In genomic region chr1:40096646-40096976, GRCh38 we compare ENCODE assay signal across 8 cellular contexts. TPM values are rescaled to one million over a fixed set of nuclear protein-coding genes. Genes with fewer than 3 reads are reported as not detected.
A peak's percentile ranks its signal among the peaks of the same experiment; 100 is the strongest.
DNase-seq lines count a peak whose midpoint lies in the region; ATAC-seq and TF ChIP-seq lines count a peak whose summit lies in the region.

No MANE protein-coding gene starts in this region.

- no peaks in the 10 kb centered on the region for H3K36me3 ChIP-seq in IMR-90 (ENCODE audit: control insufficient read depth, insufficient read depth, low read length)

- peak overlapping the region; percentile 85 for H3K9ac ChIP-seq in IMR-90 (ENCODE audit: low read depth, low read length)

- peak overlapping the region; percentile 69; the same call in 1 of the 2 replicates for H3K27ac ChIP-seq in IMR-90 (ENCODE audit: insufficient read depth, low read length)

- H3K27me3 ChIP-seq in IMR-90 (ENCODE audit: control insufficient read depth, insufficient read depth, low read length) (no peaks in the 10 kb centered on the region), mononuclear cell (ENCODE audit: insufficient read depth, low read length) (no peaks in the 10 kb centered on the region)

- TF ChIP-seq POLR2A in IMR-90 (IDR thresholded peaks at IDR 0.05; ENCODE audit: low read depth, low read length): no peak

- peaks cover 27 to 34% of the 10 kb centered on the region in 2 experiments for H3K79me1 ChIP-seq in IMR-90 (ENCODE audit: low read depth in 1 of 2, low read length in 2 of 2)

- no TSS peak for BruUV-seq in IMR-90 (replicated peaks; lab: Mats Ljungman, UMichigan)

- CTCF ChIA-PET in IMR-90 (lab: Yijun Ruan, JAX): no interaction called here

- H3K9me1 ChIP-seq in IMR-90 (ENCODE audit: insufficient read depth, low read length): peaks cover 14% of the 10 kb centered on the region

- in situ Hi-C loops in IMR-90 (cut with MboI; ENCODE audit: low sequenced_read_pairs): no loop called here

- dilution Hi-C loops in IMR-90 (cut with HindIII; ENCODE audit: low sequenced_read_pairs, unreplicated experiment): no loop called here

- 0% methylated on average over 3 of the region's 9 CpGs; no CpG with 5 or more reads in 1 of the 2 experiments for WGBS in IMR-90 (ENCODE audit: extremely low coverage in 2 of 2, insufficient read length in 1 of 2), 2 experiments

- peak overlapping the region; percentile 91 for H3K4me3 Mint-ChIP-seq in chondrocyte (ENCODE audit: unreplicated experiment)

- peak overlapping the region; percentile 52 to 97 for H4K8ac ChIP-seq in IMR-90 (ENCODE audit: low read depth in 2 of 2, low read length in 2 of 2)

- no peak for TF ChIP-seq RAD21 in IMR-90 (IDR thresholded peaks at IDR 0.05; ENCODE audit: low read length)

- peak overlapping the region; percentile 84 for H2BK120ac ChIP-seq in IMR-90 (ENCODE audit: low read depth, low read length)

- peak overlapping the region; percentile 98 for H2AFZ ChIP-seq in IMR-90 (replicated peaks; ENCODE audit: low read length, poor library complexity)

- H3K4me1 ChIP-seq in IMR-90 (ENCODE audit: control insufficient read depth, insufficient read depth, low read length) (peaks cover 4% of the 10 kb centered on the region; the same call in 1 of the 2 replicates), mononuclear cell (ENCODE audit: insufficient read depth, low read length) (peaks cover 54% of the 10 kb centered on the region)

- H3K18ac ChIP-seq in IMR-90 (ENCODE audit: low read depth, low read length): peak overlapping the region; percentile 64; the same call in 1 of the 2 replicates

- H3K14ac ChIP-seq in IMR-90 (replicated peaks; ENCODE audit: low read depth, low read length): peak overlapping the region; percentile 95

- H3K36me3 Mint-ChIP-seq in chondrocyte (ENCODE audit: low read depth): no peaks in the 10 kb centered on the region

- H3K4ac ChIP-seq in IMR-90 (ENCODE audit: low read depth, low read length): peak overlapping the region; percentile 89

- no peak overlapping the region for H2BK20ac ChIP-seq in IMR-90 (ENCODE audit: low read depth, low read length)

- peak; percentile 7 for ATAC-seq in GM21360 (IDR thresholded peaks at IDR 0.05; ENCODE audit: unreplicated experiment)
- peak; percentile 21 for ATAC-seq in IMR-90 (ENCODE audit: low read depth)

- peak overlapping the region; percentile 85 for H4K5ac ChIP-seq in IMR-90 (ENCODE audit: low read depth, low read length)

- no peaks in the 10 kb centered on the region for H3K9me3 Mint-ChIP-seq in chondrocyte (ENCODE audit: low read depth)

- H2BK5ac ChIP-seq in IMR-90 (ENCODE audit: low read depth, low read length, poor library complexity, severe bottlenecking): no peak overlapping the region

- DNase-seq in IMR-90: no peak
- DNase-seq in chondrocyte (ENCODE audit: low spot score): no peak
- DNase-seq in NCI-H526 treated with DMSO at 0.1 percent for 48 hours (lab: John Stamatoyannopoulos, UW): no peak
- DNase-seq in stimulated activated naive CD4-positive, alpha-beta T cell treated with Interleukin-2 at 50 U/mL for 16 hours (lab: John Stamatoyannopoulos, UW): no peak
- no peak for DNase-seq in UCSD-AML1 (lab: John Stamatoyannopoulos, UW; ENCODE audit: unreplicated experiment)
- DNase-seq in HuH-7.5 (ENCODE audit: low spot score): no peak

- H4K20me1 ChIP-seq in IMR-90 (ENCODE audit: insufficient read depth, low read length): peaks cover 5% of the 10 kb centered on the region; the same call in 1 of the 2 replicates

- H3K56ac ChIP-seq in IMR-90 (ENCODE audit: extremely low read depth, insufficient read depth, low read length): no peak overlapping the region

- peak overlapping the region; percentile 76 for H3K27ac Mint-ChIP-seq in chondrocyte (ENCODE audit: unreplicated experiment)

- H3K4me2 ChIP-seq in IMR-90 (ENCODE audit: low read depth, low read length): peak overlapping the region; percentile 87

- peaks cover 22% of the 10 kb centered on the region for H3K4me1 Mint-ChIP-seq in chondrocyte (ENCODE audit: low read depth)

- H2AK5ac ChIP-seq in IMR-90 (ENCODE audit: low read depth, low read length): no peak overlapping the region

- TF ChIP-seq CTCF in IMR-90 (conservative IDR thresholded peaks at IDR 0.05; ENCODE audit: low read depth, low read length) (no peak), chondrocyte (IDR thresholded peaks at IDR 0.05) (no peak)

- peak overlapping the region; percentile 57; the same call in 1 of the 2 replicates for H4K91ac ChIP-seq in IMR-90 (ENCODE audit: insufficient read depth, low read depth, low read length)

- H3K4me3 ChIP-seq in IMR-90 (ENCODE audit: insufficient read depth, low read depth, low read length) (peak overlapping the region; percentile 83), mononuclear cell (ENCODE audit: low read length) (peak overlapping the region; percentile 75)

- intact Hi-C loops in IMR-90 (cut with micrococcal nuclease): loop anchor here (5.0 kb wide), 1 partner anchor 46 kb away; no protein-coding TSS in a partner anchor

- H2BK15ac ChIP-seq in IMR-90 (ENCODE audit: low read depth, low read length): peak overlapping the region; percentile 70; the same call in 1 of the 3 replicates

- POLR2A ChIA-PET in IMR-90 (lab: Charles Lee; ENCODE audit: unreplicated experiment): no interaction called here

- H2AK9ac ChIP-seq in IMR-90 (replicated peaks; ENCODE audit: low read depth, low read length, poor library complexity): no peak overlapping the region

- no peaks in the 10 kb centered on the region for H3K9me3 ChIP-seq in IMR-90 (ENCODE audit: control insufficient read depth, insufficient read depth, low read length)
- H3K9me3 ChIP-seq in mononuclear cell (ENCODE audit: low read depth, low read length): no peaks in the 10 kb centered on the region

- peak overlapping the region; percentile 9 for H3K23ac ChIP-seq in IMR-90 (ENCODE audit: low read depth, low read length)

- peaks cover 4% of the 10 kb centered on the region for H3K27me3 Mint-ChIP-seq in chondrocyte (ENCODE audit: low read depth)

TF ChIP-seq in IMR-90, 13 proteins besides CTCF, POLR2A, EP300 and RAD21:
- TF ChIP-seq MAFK (IDR thresholded peaks at IDR 0.05; ENCODE audit: low read depth, low read length) (no peak), CEBPB (IDR thresholded peaks at IDR 0.05; ENCODE audit: low read depth, low read length) (no peak), USF2 (IDR thresholded peaks at IDR 0.05; ENCODE audit: low read depth, low read length) (no peak), MXI1 (IDR thresholded peaks at IDR 0.05; ENCODE audit: borderline replicate concordance, low read depth, low read length) (no peak), RFX5 (IDR thresholded peaks at IDR 0.05; ENCODE audit: low read depth, low read length) (no peak), RCOR1 (IDR thresholded peaks at IDR 0.05; ENCODE audit: insufficient replicate concordance, low read length) (no peak), CHD1 (IDR thresholded peaks at IDR 0.05; ENCODE audit: low read depth, low read length) (no peak), SMC3 (IDR thresholded peaks at IDR 0.05; ENCODE audit: low read depth, low read length) (no peak), NFE2L2 (IDR thresholded peaks at IDR 0.05; ENCODE audit: low read depth, low read length) (no peak), FOS (IDR thresholded peaks at IDR 0.05; ENCODE audit: low read depth, low read length) (no peak)

RNA-seq across cellular contexts. Expression of gene PPT1, which starts 0.4 kb away (rescaled TPM):
- total RNA-seq in IMR-90 (2012; rRNA removed) (41.4 and 55.4 TPM in 2 replicates), chondrocyte (48.3 to 79.0 TPM (median 48.6 TPM) in 3 replicates), mononuclear cell (182 TPM)
- polyA plus RNA-seq in IMR-90 (2012; rRNA removed): 19.9 and 22.7 TPM in 2 replicates
- polyA plus RNA-seq in IMR-90 (2012; cell fraction: cytosol; rRNA removed): 9.5 and 13.9 TPM in 2 replicates
- polyA plus RNA-seq in IMR-90 (2012; cell fraction: nucleus; rRNA removed; ENCODE audit: low replicate concordance): 4.2 and 13.5 TPM in 2 replicates

RNA-seq across cellular contexts. Expression of gene CAP1, which starts 56.1 kb away (rescaled TPM):
- total RNA-seq in IMR-90 (2012; rRNA removed) (756 and 792 TPM in 2 replicates), chondrocyte (415 to 576 TPM (median 558 TPM) in 3 replicates), mononuclear cell (270 TPM)
- polyA plus RNA-seq in IMR-90 (2012; rRNA removed): 405 and 434 TPM in 2 replicates
- 135 and 138 TPM in 2 replicates for polyA plus RNA-seq in IMR-90 (2012; cell fraction: cytosol; rRNA removed)
- polyA plus RNA-seq in IMR-90 (2012; cell fraction: nucleus; rRNA removed; ENCODE audit: low replicate concordance): 70.1 and 267 TPM in 2 replicates
